ENCODE assay signal across 7 cellular contexts in the genomic region with DNA sequence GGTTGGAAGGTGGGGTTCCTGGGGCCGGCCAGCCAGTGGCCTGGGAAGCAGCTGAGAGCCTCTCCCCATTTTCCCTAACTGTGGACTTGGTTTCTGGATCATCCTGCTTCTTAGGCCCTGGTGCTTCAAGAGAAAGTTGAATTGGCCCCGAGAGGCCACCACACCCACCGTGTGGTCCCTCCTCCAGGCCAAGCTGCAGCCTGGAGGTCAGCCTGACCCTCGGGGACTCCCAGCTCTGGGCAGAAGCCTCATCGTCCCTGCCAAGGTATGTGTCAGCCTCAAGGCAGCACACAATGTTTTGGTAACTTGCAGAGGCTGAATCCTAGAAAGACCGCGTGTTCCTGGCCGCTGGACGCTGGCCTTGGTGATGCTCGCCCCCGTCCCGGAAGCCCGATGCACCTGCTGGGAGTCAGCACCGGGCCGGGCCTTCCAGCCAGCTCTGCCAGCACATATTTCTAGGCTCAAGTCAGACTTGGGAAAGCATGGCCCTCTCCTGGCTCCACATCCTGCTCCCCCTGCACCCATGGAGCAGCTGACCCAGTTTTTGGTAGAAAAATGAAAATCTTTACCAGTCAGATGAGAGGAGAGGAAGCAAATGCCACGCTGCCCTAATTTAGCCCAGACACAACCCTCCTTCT.
DNase-seq lines count a peak whose midpoint lies in the region; ATAC-seq and TF ChIP-seq lines count a peak whose summit lies in the region.

No MANE protein-coding gene starts in this region.

- no peak overlapping the region for H2BK15ac ChIP-seq in IMR-90 (ENCODE audit: low read depth, low read length)

- no peak overlapping the region for H3K56ac ChIP-seq in IMR-90 (ENCODE audit: extremely low read depth, insufficient read depth, low read length)

- no TSS peak for BruUV-seq in IMR-90 (replicated peaks; lab: Mats Ljungman, UMichigan)

- H2BK5ac ChIP-seq in IMR-90 (ENCODE audit: low read depth, low read length, poor library complexity, severe bottlenecking): peak overlapping the region; percentile 45

- peaks cover 23% of the 10 kb centered on the region for H3K4me1 ChIP-seq in IMR-90 (ENCODE audit: control insufficient read depth, insufficient read depth, low read length)

- ATAC-seq in IMR-90 (ENCODE audit: low read depth) (peak; percentile 37), left colon (peak; percentile 15), HG03196 (IDR thresholded peaks at IDR 0.05; ENCODE audit: unreplicated experiment) (no peak)

- in situ Hi-C loops in IMR-90 (cut with MboI; ENCODE audit: low sequenced_read_pairs) (no loop called here), astrocyte of the spinal cord (cut with HindIII; ENCODE audit: low sequenced_read_pairs) (no loop called here)

- TF ChIP-seq RAD21 in IMR-90 (IDR thresholded peaks at IDR 0.05; ENCODE audit: low read length): no peak

- H2BK20ac ChIP-seq in IMR-90 (ENCODE audit: low read depth, low read length): peak overlapping the region; percentile 25; the same call in 1 of the 2 replicates

- DNase-seq in IMR-90 (peak; percentile 76), astrocyte of the spinal cord (ENCODE audit: low read depth, low spot score) (peak; percentile 81), left colon (peak; percentile 26 to 56), COLO829 (ENCODE audit: low spot score) (no peak), NCI-H345 treated with DMSO at 0.1 percent for 48 hours (lab: John Stamatoyannopoulos, UW; ENCODE audit: unreplicated experiment) (no peak)

- dilution Hi-C loops in IMR-90 (cut with HindIII; ENCODE audit: low sequenced_read_pairs, unreplicated experiment): no loop called here

- WGBS in IMR-90 (ENCODE audit: extremely low coverage in 2 of 2, insufficient read length in 1 of 2), 2 experiments: 17% methylated on average over 13 of the region's 16 CpGs; no CpG with 5 or more reads in 1 of the 2 experiments

- H3K18ac ChIP-seq in IMR-90 (ENCODE audit: low read depth, low read length): no peak overlapping the region; the same call in 1 of the 2 replicates

- 0 out of 2 replicates have a peak overlapping the region, but pooled peaks have one; percentile 20 for H3K23ac ChIP-seq in IMR-90 (ENCODE audit: low read depth, low read length)

- H4K91ac ChIP-seq in IMR-90 (ENCODE audit: insufficient read depth, low read depth, low read length): 0 out of 2 replicates have a peak overlapping the region, but pooled peaks have one; percentile 40

- TF ChIP-seq POLR2A in IMR-90 (IDR thresholded peaks at IDR 0.05; ENCODE audit: low read depth, low read length): no peak

- H3K9ac ChIP-seq in IMR-90 (ENCODE audit: low read depth, low read length): no peak overlapping the region

- peak overlapping the region; percentile 43 for H2AK9ac ChIP-seq in IMR-90 (replicated peaks; ENCODE audit: low read depth, low read length, poor library complexity)

- no peak overlapping the region; the same call in 1 of the 2 replicates for H4K5ac ChIP-seq in IMR-90 (ENCODE audit: low read depth, low read length)

- no peaks in the 10 kb centered on the region for H3K27me3 ChIP-seq in IMR-90 (ENCODE audit: control insufficient read depth, insufficient read depth, low read length)

- H3K4ac ChIP-seq in IMR-90 (ENCODE audit: low read depth, low read length): peak overlapping the region; percentile 55

- TF ChIP-seq CTCF in IMR-90 (conservative IDR thresholded peaks at IDR 0.05; ENCODE audit: low read depth, low read length) (no peak), astrocyte of the spinal cord (IDR thresholded peaks at IDR 0.05; ENCODE audit: low read depth, low read length) (no peak)

- POLR2A ChIA-PET in IMR-90 (lab: Charles Lee; ENCODE audit: unreplicated experiment): interaction anchor here (0.6 kb wide), 1 partner anchor 73 kb away, joined by 4 read pairs; a partner anchor contains a TSS

- peaks cover 0 to 9% of the 10 kb centered on the region in 2 experiments; a peak in 1 of 4 replicates for H3K79me1 ChIP-seq in IMR-90 (ENCODE audit: low read depth in 1 of 2, low read length in 2 of 2)

- intact Hi-C loops in IMR-90 (cut with micrococcal nuclease): no loop called here
- intact Hi-C loops in left colon (cut with DNase I, micrococcal nuclease): no loop called here

- H2AFZ ChIP-seq in IMR-90 (replicated peaks; ENCODE audit: low read length, poor library complexity): peak overlapping the region; percentile 65

- H3K4me2 ChIP-seq in IMR-90 (ENCODE audit: low read depth, low read length): peak overlapping the region; percentile 4

- H4K8ac ChIP-seq in IMR-90 (ENCODE audit: low read depth in 2 of 2, low read length in 2 of 2): no peak overlapping the region

- H3K4me3 ChIP-seq in IMR-90 (ENCODE audit: insufficient read depth, low read depth, low read length) (no peak overlapping the region), astrocyte of the spinal cord (ENCODE audit: low read depth, low read length) (no peak overlapping the region)

- H3K9me1 ChIP-seq in IMR-90 (ENCODE audit: insufficient read depth, low read length): peaks cover 27% of the 10 kb centered on the region

- CTCF ChIA-PET in IMR-90 (lab: Yijun Ruan, JAX): interaction anchor here (0.8 to 2.0 kb wide), 3 partner anchors 35 to 252 kb away, joined by 3 to 7 read pairs (median 5); no protein-coding TSS in a partner anchor

- H3K27ac ChIP-seq in IMR-90 (ENCODE audit: insufficient read depth, low read length) (peak overlapping the region; percentile 18), temporal lobe (ENCODE audit: low read depth, low read length) (peak overlapping the region; percentile 80)

- H3K14ac ChIP-seq in IMR-90 (replicated peaks; ENCODE audit: low read depth, low read length): peak overlapping the region; percentile 49; the same call in 1 of the 2 replicates

- H4K20me1 ChIP-seq in IMR-90 (ENCODE audit: insufficient read depth, low read length): peaks cover 18% of the 10 kb centered on the region

- no peak overlapping the region for H2BK120ac ChIP-seq in IMR-90 (ENCODE audit: low read depth, low read length)

- 0 out of 2 replicates have a peak overlapping the region, but pooled peaks have one; percentile 20 for H2AK5ac ChIP-seq in IMR-90 (ENCODE audit: low read depth, low read length)

- H3K36me3 ChIP-seq in IMR-90 (ENCODE audit: control insufficient read depth, insufficient read depth, low read length): no peaks in the 10 kb centered on the region

- H3K9me3 ChIP-seq in IMR-90 (ENCODE audit: control insufficient read depth, insufficient read depth, low read length): no peaks in the 10 kb centered on the region

TF ChIP-seq in IMR-90, 13 proteins besides CTCF, POLR2A, EP300 and RAD21:
- TF ChIP-seq MAZ (IDR thresholded peaks at IDR 0.05; ENCODE audit: borderline replicate concordance, low read depth, low read length): no peak
- peak; percentile 72 for TF ChIP-seq RCOR1 (IDR thresholded peaks at IDR 0.05; ENCODE audit: insufficient replicate concordance, low read length)
- TF ChIP-seq MXI1 (IDR thresholded peaks at IDR 0.05; ENCODE audit: borderline replicate concordance, low read depth, low read length): 0 out of 2 replicates have a peak, but pooled peaks have one; percentile 32

Comparison
In these comparisons a context has a peak if more than half of its experiments do, and no peak if none do; other contexts are left out.
1. DNase-seq: peak in IMR-90 (single experiment), astrocyte of the spinal cord (single experiment) and left colon (2 of 2); none in COLO829 (single experiment) and NCI-H345 treated with DMSO at 0.1 percent for 48 hours (single experiment).